1 cellular context compared by ENCODE assay signal in genomic region chr12:116677202-116677651, GRCh38.
TF ChIP-seq lines count a peak whose summit lies in the region.

No MANE protein-coding gene starts in this region.

TF ChIP-seq in GM12878, 131 proteins besides CTCF, POLR2A, EP300 and RAD21 (continued from another document):
- TF ChIP-seq SKIL (IDR thresholded peaks at IDR 0.05; ENCODE audit: low read depth, poor library complexity, severe bottlenecking) (no peak), IKZF1 (conservative IDR thresholded peaks at IDR 0.05) (peak; percentile 4; the same call in 1 of the 2 replicates), IRF4 (IDR thresholded peaks at IDR 0.05; ENCODE audit: low read depth, low read length) (no peak), HDGF (IDR thresholded peaks at IDR 0.05) (no peak), BCLAF1 (IDR thresholded peaks at IDR 0.05) (no peak), SMARCA5 (IDR thresholded peaks at IDR 0.05) (no peak), TBL1XR1 (IDR thresholded peaks at IDR 0.05; ENCODE audit: low read depth, low read length) (no peak), ZNF384 (IDR thresholded peaks at IDR 0.05; ENCODE audit: borderline replicate concordance, low read depth, low read length) (no peak), MTA3 (IDR thresholded peaks at IDR 0.05; ENCODE audit: borderline replicate concordance, low read length) (peak; percentile 27; the same call in 1 of the 2 replicates), CBFB (IDR thresholded peaks at IDR 0.05; ENCODE audit: low read depth) (peak; percentile 18; the same call in 1 of the 2 replicates), SMC3 (IDR thresholded peaks at IDR 0.05; ENCODE audit: borderline replicate concordance, low read length) (no peak), CREM (IDR thresholded peaks at IDR 0.05; ENCODE audit: low read depth) (peak; percentile 84), ZNF24 (IDR thresholded peaks at IDR 0.05) (no peak)
